Comparison of ENCODE assay signal across 19 cellular contexts in genomic region chr13:64817721-64818120, GRCh38.
"Had no signal": no experiment of that assay in that cellular context is flagged by ENCODE, and none has a peak within 500 bp of the region (broad histone marks: within the 10 kb centered on the region; RNA-seq: fewer than 3 reads in every experiment).

No MANE protein-coding gene starts in this region.

- H3K36me3 ChIP-seq: esophagus muscularis mucosa, right atrium auricular region, stomach, thoracic aorta, WERI-Rb-1 had no signal

- H3K27me3 ChIP-seq: dorsolateral prefrontal cortex, esophagus muscularis mucosa, right atrium auricular region, stomach had no signal

- H3K27ac ChIP-seq: dorsolateral prefrontal cortex, esophagus muscularis mucosa, right atrium auricular region, skin epidermis, stomach, thoracic aorta, WERI-Rb-1 had no signal

- ATAC-seq: activated CD8-positive, alpha-beta T cell treated with anti-CD3 and anti-CD28 coated beads, Interleukin-2, amount 10 ng/mL, durations not matched to agents 7 days and 5 days; left cardiac atrium; naive thymus-derived CD8-positive, alpha-beta T cell; T-cell had no signal

- H3K4me3 ChIP-seq: dorsolateral prefrontal cortex, esophagus muscularis mucosa, right atrium auricular region, skin epidermis, stomach, thoracic aorta had no signal

- H3K9me3 ChIP-seq: esophagus muscularis mucosa, right atrium auricular region, stomach, thoracic aorta had no signal

- H3K4me1 ChIP-seq: esophagus muscularis mucosa, right atrium auricular region, stomach had no signal

- FAIRE-seq: urothelium cell line had no signal

- DNase-seq: activated CD4-positive, alpha-beta T cell treated with anti-CD3 and anti-CD28 coated beads for 4 hours; activated CD8-positive, alpha-beta memory T cell treated with anti-CD3 and anti-CD28 coated beads, Interleukin-2, amount 50 U/mL, for 48 hours; activated CD8-positive, alpha-beta T cell treated with anti-CD3 and anti-CD28 coated beads, Interleukin-2, amount 10 ng/mL, durations not matched to agents 7 days and 5 days; activated naive CD8-positive, alpha-beta T cell treated with anti-CD3 and anti-CD28 coated beads, Interleukin-2, amount 10 ng/mL, durations not matched to agents 7 days and 5 days; dorsolateral prefrontal cortex; hypothalamus; left cardiac atrium; naive thymus-derived CD8-positive, alpha-beta T cell; nucleus accumbens; stimulated activated CD4-positive, alpha-beta T cell treated with anti-CD3 and anti-CD28 coated beads, Interleukin-4, amount 100 ng/mL, for 4 hours; stomach; T-cell; T1000; WERI-Rb-1 had no signal
